ENCODE assay signal across 22 cellular contexts in genomic region chr1:143660354-143660941, GRCh38.
"Had no signal": no experiment of that assay in that cellular context is flagged by ENCODE, and none has a peak within 500 bp of the region (broad histone marks: within the 10 kb centered on the region; RNA-seq: fewer than 3 reads in every experiment).

No MANE protein-coding gene starts in this region.

- H3K27ac ChIP-seq: ascending aorta, body of pancreas, Peyer's patch, RWPE1, SJSA1 had no signal

- H3K4me3 ChIP-seq: body of pancreas, Peyer's patch, SJSA1 had no signal

- DNase-seq: activated CD4-positive, alpha-beta T cell treated with anti-CD3 and anti-CD28 coated beads for 48 hours; activated CD4-positive, alpha-beta T cell treated with anti-CD3 and anti-CD28 coated beads, Interleukin-2, amount 50 U/mL, for 4 hours; activated CD8-positive, alpha-beta memory T cell treated with anti-CD3 and anti-CD28 coated beads, Interleukin-2, amount 50 U/mL, for 48 hours; activated CD8-positive, alpha-beta T cell treated with anti-CD3 and anti-CD28 coated beads, Interleukin-2, amount 10 ng/mL, durations not matched to agents 7 days and 5 days; activated naive CD4-positive, alpha-beta T cell treated with anti-CD3 and anti-CD28 coated beads, Interleukin-2, amount 50 U/mL, for 16 hours; activated naive CD8-positive, alpha-beta T cell treated with anti-CD3 and anti-CD28 coated beads, Interleukin-2, amount 50 U/mL, for 24 hours; activated T-cell treated with anti-CD3 and anti-CD28 coated beads, Interleukin-2, amount 50 U/mL, for 1 hour; amniotic stem cell; body of pancreas; NCI-H1105; NCI-H1436; NCI-H1694 treated with DMSO at 0.1 percent for 48 hours; NCI-H2029 treated with DMSO at 0.1 percent for 48 hours; NCI-H345; NCI-H510A; NCI-H526 treated with DMSO at 0.1 percent for 48 hours; Peyer's patch; SHP77 had no signal

- ATAC-seq: activated CD4-positive, CD25-positive, alpha-beta regulatory T cell treated with anti-CD3 and anti-CD28 coated beads, Interleukin-2, amount 50 U/mL, for 24 hours; activated CD8-positive, alpha-beta T cell treated with anti-CD3 and anti-CD28 coated beads, Interleukin-2, amount 10 ng/mL, durations not matched to agents 7 days and 5 days; activated naive CD8-positive, alpha-beta T cell treated with anti-CD3 and anti-CD28 coated beads, Interleukin-2, amount 50 U/mL, for 24 hours; body of pancreas had no signal

- H3K4me1 ChIP-seq: ascending aorta, Peyer's patch, SJSA1 had no signal

- H3K27me3 ChIP-seq: ascending aorta, body of pancreas, Peyer's patch had no signal

- H3K9me3 ChIP-seq: ascending aorta, Peyer's patch, SJSA1 had no signal

- H3K36me3 ChIP-seq: ascending aorta, Peyer's patch, SJSA1 had no signal
